8 cellular contexts compared by ENCODE assay signal in genomic region chr3:115814778-115815380, GRCh38.
DNase-seq lines count a peak whose midpoint lies in the region; TF ChIP-seq lines count a peak whose summit lies in the region.

No MANE protein-coding gene starts in this region.

- H3K9me3 Mint-ChIP-seq in neural crest cell, result no peaks in the 10 kb centered on the region

- H3K36me3 ChIP-seq in Peyer's patch, result no peaks in the 10 kb centered on the region

- no peaks in the 10 kb centered on the region for H3K27me3 Mint-ChIP-seq in neural crest cell (ENCODE audit: low read depth)

- DNase-seq in activated gamma-delta T cell treated with Interleukin-2 at 50 U/mL for 16 hours (peak; percentile 67), activated gamma-delta T cell (lab: John Stamatoyannopoulos, UW) (no peak), HL-60 (ENCODE audit: low read depth in 1 of 2, low spot score in 1 of 2) (peak; percentile 17 to 50), Peyer's patch (peak; percentile 56 to 90 (median 70)), fibroblast of pulmonary artery (ENCODE audit: low read depth) (peak; percentile 83), neural crest cell (ENCODE audit: low read depth, low spot score) (peak; percentile 91), superior temporal gyrus (ENCODE audit: extremely low spot score) (peak; percentile 95)
- DNase-seq in activated T-cell treated with anti-CD3 and anti-CD28 coated beads, Interleukin-2, amount 50 U/mL, for 48 hours, result peak; percentile 79 to 84

- no peak overlapping the region for H3K27ac ChIP-seq in HL-60 (replicated peaks)
- no peak overlapping the region for H3K27ac ChIP-seq in Peyer's patch

- H3K4me3 Mint-ChIP-seq in neural crest cell, result no peak overlapping the region

- TF ChIP-seq CTCF in HL-60 (IDR thresholded peaks at IDR 0.05; ENCODE audit: insufficient read depth, low read length) (peak; percentile 72), Peyer's patch (IDR thresholded peaks at IDR 0.05) (peak; percentile 74 to 89 (median 85)), fibroblast of pulmonary artery (IDR thresholded peaks at IDR 0.05; ENCODE audit: low read length, missing control alignments) (peak; percentile 90), neural crest cell (conservative IDR thresholded peaks at IDR 0.05) (peak; percentile 92)

- H3K4me3 ChIP-seq in HL-60 (replicated peaks; ENCODE audit: insufficient read depth, low read length) (no peak overlapping the region), Peyer's patch (no peak overlapping the region), fibroblast of pulmonary artery (replicated peaks; ENCODE audit: low read depth, low read length) (no peak overlapping the region)

- no peak for TF ChIP-seq POLR2A in Peyer's patch (IDR thresholded peaks at IDR 0.05)

- no peaks in the 10 kb centered on the region for H3K36me3 Mint-ChIP-seq in neural crest cell (ENCODE audit: low read depth)

- no peaks in the 10 kb centered on the region for H3K4me1 ChIP-seq in Peyer's patch

- H3K9me3 ChIP-seq in Peyer's patch, result no peaks in the 10 kb centered on the region

- H3K27ac Mint-ChIP-seq in neural crest cell (ENCODE audit: unreplicated experiment), result peak overlapping the region; percentile 21

- no peaks in the 10 kb centered on the region for H3K4me1 Mint-ChIP-seq in neural crest cell

- no peaks in the 10 kb centered on the region for H3K27me3 ChIP-seq in HL-60 (ENCODE audit: insufficient read depth, poor library complexity, severe bottlenecking)
- no peaks in the 10 kb centered on the region for H3K27me3 ChIP-seq in Peyer's patch
